ENCODE assay signal across 9 cellular contexts in the genomic region with DNA sequence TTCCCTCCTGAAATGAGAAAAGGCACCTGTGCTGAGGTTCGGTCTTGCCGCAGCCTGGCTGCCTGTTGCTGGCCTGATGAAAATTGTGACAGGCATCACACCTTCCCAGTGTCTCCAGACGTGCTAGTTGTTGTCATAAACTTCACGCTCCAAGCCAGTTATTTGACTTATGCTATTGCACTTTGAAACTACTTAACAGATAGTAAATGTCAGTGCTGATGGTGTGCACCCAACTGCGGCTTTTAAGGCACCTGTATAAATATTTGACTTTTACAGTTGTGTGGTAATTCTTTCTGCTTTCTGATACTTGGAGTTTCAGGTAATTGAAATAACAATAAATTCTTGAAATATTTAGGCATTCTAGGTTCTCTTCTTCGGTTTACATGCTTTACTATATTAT. TPM values are rescaled to one million over a fixed set of nuclear protein-coding genes. Genes with fewer than 3 reads are reported as not detected.
DNase-seq lines count a peak whose midpoint lies in the region; ATAC-seq and TF ChIP-seq lines count a peak whose summit lies in the region.
"Had no signal": no experiment of that assay in that cellular context is flagged by ENCODE, and none has a peak within 500 bp of the region (broad histone marks: within the 10 kb centered on the region; RNA-seq: fewer than 3 reads in every experiment).

No MANE protein-coding gene starts in this region.

- no peak overlapping the region for H3K27ac Mint-ChIP-seq in IgD-negative memory B cell
- H3K27ac Mint-ChIP-seq in natural killer cell: no peak overlapping the region

- H3K9me3 ChIP-seq in BLaER1 treated with 17β-estradiol and CSF1 and Interleukin-3, amounts not matched to agents 10 nM and 100 nM (replicated peaks in 1 of 11): peaks cover 0 to 5% (median 0%) of the 10 kb centered on the region in 11 experiments; a peak in 4 of 22 replicates
- H3K9me3 ChIP-seq in ectodermal cell (ENCODE audit: control insufficient read depth, low read length): no peaks in the 10 kb centered on the region
- H3K9me3 ChIP-seq: spleen had no signal

- H3K9me3 Mint-ChIP-seq in IgD-negative memory B cell: no peaks in the 10 kb centered on the region
- no peaks in the 10 kb centered on the region for H3K9me3 Mint-ChIP-seq in natural killer cell

- H3K4me1 Mint-ChIP-seq in IgD-negative memory B cell (peaks cover 0 to 4% (median 0%) of the 10 kb centered on the region in 3 donors), natural killer cell (peaks cover 12 to 13% of the 10 kb centered on the region in 2 donors)

- peaks cover 14 to 30% (median 22%) of the 10 kb centered on the region in 10 experiments; a peak in 19 of 20 replicates for H3K4me1 ChIP-seq in BLaER1 treated with 17β-estradiol and CSF1 and Interleukin-3, amounts not matched to agents 10 nM and 100 nM
- peaks cover 12% of the 10 kb centered on the region for H3K4me1 ChIP-seq in ectodermal cell (ENCODE audit: control insufficient read depth, insufficient read depth, low read length)

- H3K9ac ChIP-seq in BLaER1 treated with 17β-estradiol and CSF1 and Interleukin-3, amounts not matched to agents 10 nM and 100 nM: peak overlapping the region in 2 of 11 experiments; percentile 35 to 94; a peak in 1 of 22 replicates

- H3K4me3 Mint-ChIP-seq in IgD-negative memory B cell: peak overlapping the region in 3 of 4 donors; percentile 16 to 70 (median 25)
- H3K4me3 Mint-ChIP-seq in natural killer cell: peak overlapping the region; percentile 69

- H3K27me3 ChIP-seq in BLaER1 treated with 17β-estradiol and CSF1 and Interleukin-3, amounts not matched to agents 10 nM and 100 nM: peaks cover 25 to 58% (median 47%) of the 10 kb centered on the region in 11 experiments
- H3K27me3 ChIP-seq in ectodermal cell (ENCODE audit: control insufficient read depth, insufficient read depth, low read length, poor library complexity, severe bottlenecking): peaks cover 27% of the 10 kb centered on the region

- H3K27ac ChIP-seq in BLaER1 treated with 17β-estradiol and CSF1 and Interleukin-3, amounts not matched to agents 10 nM and 100 nM: no peak overlapping the region
- H3K27ac ChIP-seq in ectodermal cell (ENCODE audit: insufficient read depth, low read depth, low read length, poor library complexity, severe bottlenecking): no peak overlapping the region

- no peak for TF ChIP-seq CTCF in natural killer cell (IDR thresholded peaks at IDR 0.05)

- H3K27me3 Mint-ChIP-seq in IgD-negative memory B cell: peaks cover 33% of the 10 kb centered on the region
- H3K27me3 Mint-ChIP-seq in natural killer cell (ENCODE audit: low read depth in 2 of 2): peaks cover 5 to 15% of the 10 kb centered on the region in 2 donors

- no peak for ATAC-seq in natural killer cell
- no peak for ATAC-seq in GM21381 (IDR thresholded peaks at IDR 0.05; ENCODE audit: unreplicated experiment)
- ATAC-seq in HG03159 (IDR thresholded peaks at IDR 0.05; ENCODE audit: unreplicated experiment): no peak

- H3K36me3 Mint-ChIP-seq in IgD-negative memory B cell (no peaks in the 10 kb centered on the region), natural killer cell (no peaks in the 10 kb centered on the region)

- H3K4me2 ChIP-seq in BLaER1 treated with 17β-estradiol and CSF1 and Interleukin-3, amounts not matched to agents 10 nM and 100 nM: peak overlapping the region; percentile 90 to 99 (median 94)

- DNase-seq in natural killer cell (no peak), AG20443 (ENCODE audit: low spot score) (no peak)
- no peak for DNase-seq in stimulated activated CD4-positive, alpha-beta T cell treated with anti-CD3 and anti-CD28 coated beads, Interleukin-4, amount 100 ng/mL, for 24 hours
- DNase-seq: spleen had no signal

- peaks cover 12 to 56% (median 31%) of the 10 kb centered on the region in 11 experiments; a peak in 20 of 22 replicates for H4K20me1 ChIP-seq in BLaER1 treated with 17β-estradiol and CSF1 and Interleukin-3, amounts not matched to agents 10 nM and 100 nM

- 21 to 28% methylated on average over 5 to 6 of the region's 6 CpGs for WGBS in ectodermal cell, 2 experiments

- no peaks in the 10 kb centered on the region for H3K36me3 ChIP-seq in BLaER1 treated with 17β-estradiol and CSF1 and Interleukin-3, amounts not matched to agents 10 nM and 100 nM
- H3K36me3 ChIP-seq in ectodermal cell (ENCODE audit: control insufficient read depth, insufficient read depth, low read length): no peaks in the 10 kb centered on the region
- H3K36me3 ChIP-seq: spleen had no signal

- intact Hi-C loops in natural killer cell (cut with micrococcal nuclease): no loop called here

- H3K4me3 ChIP-seq in BLaER1 treated with 17β-estradiol and CSF1 and Interleukin-3, amounts not matched to agents 10 nM and 100 nM: peak overlapping the region in 7 of 10 experiments; percentile 84 to 91 (median 87); a peak in 7 of 20 replicates
- peak overlapping the region; percentile 76 for H3K4me3 ChIP-seq in ectodermal cell (ENCODE audit: insufficient read depth, low read depth, low read length)

RNA-seq across cellular contexts. Expression of a gene that starts 1.8 kb away (rescaled TPM):
- polyA plus RNA-seq in IgD-negative memory B cell: 0.29 TPM
- 33.3 TPM for polyA plus RNA-seq in ectodermal cell (2013, experiment 1 of 4)
- polyA plus RNA-seq in ectodermal cell (2013, experiment 2 of 4): 29.9 TPM
- polyA plus RNA-seq in ectodermal cell (2013, experiment 3 of 4): 25.3 TPM
- 29.5 TPM for polyA plus RNA-seq in ectodermal cell (2013, experiment 4 of 4)
- 10 to 100 TPM in 1 of 3 donors, 1 to 10 TPM in 2; 8.2 to 22.7 (median 9.2) TPM for total RNA-seq in natural killer cell
